ENCODE assay signal across 1 cellular context in the genomic region with DNA sequence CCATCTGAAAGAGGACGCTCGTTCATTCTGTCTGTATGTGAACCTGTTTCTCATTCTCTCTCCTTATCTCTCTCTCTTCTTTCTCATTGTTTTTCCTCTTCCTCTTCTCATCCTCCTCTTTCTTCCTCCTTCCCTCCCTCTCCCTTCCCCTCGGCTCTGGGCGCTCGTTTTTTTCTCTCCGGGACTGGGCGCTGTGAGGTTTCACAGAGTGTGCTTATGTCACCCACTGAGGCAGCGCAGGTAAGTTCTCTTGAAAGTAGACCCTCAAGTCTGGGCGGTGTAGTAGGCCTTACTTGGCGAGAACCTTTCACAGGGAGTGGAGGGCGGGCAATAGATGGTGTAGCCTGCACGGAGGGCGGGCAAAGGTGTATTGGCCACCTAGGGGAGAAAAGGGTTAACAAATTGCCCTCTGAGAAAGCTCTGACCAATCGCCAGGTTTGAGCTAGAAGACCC.
TF ChIP-seq lines count a peak whose summit lies in the region.

No MANE protein-coding gene starts in this region.

TF ChIP-seq in IMR-90, 13 proteins besides CTCF, POLR2A, EP300 and RAD21:
- no peak for TF ChIP-seq BHLHE40 (IDR thresholded peaks at IDR 0.05; ENCODE audit: low read depth, low read length)
- TF ChIP-seq RCOR1 (IDR thresholded peaks at IDR 0.05; ENCODE audit: insufficient replicate concordance, low read length): no peak
